ENCODE assay signal across 36 cellular contexts in genomic region chr2:156221703-156222102, GRCh38.
"Had no signal": no experiment of that assay in that cellular context is flagged by ENCODE, and none has a peak within 500 bp of the region (broad histone marks: within the 10 kb centered on the region; RNA-seq: fewer than 3 reads in every experiment).

No MANE protein-coding gene starts in this region.

- H3K4me3 ChIP-seq: adrenal gland, ascending aorta, cardiac muscle cell had no signal

- H3K27ac Mint-ChIP-seq: activated B cell treated with CpG ODN at 0.5 μM for 24 hours; activated CD4-positive, alpha-beta memory T cell treated with anti-CD3 and anti-CD28 coated beads for 36 hours; activated CD4-positive, alpha-beta T cell treated with anti-CD3 and anti-CD28 coated beads, Interleukin-2, amount 10 ng/mL, durations not matched to agents 24 days and 14 days; activated CD8-positive, alpha-beta T cell treated with anti-CD3 and anti-CD28 coated beads for 36 hours; activated naive CD4-positive, alpha-beta T cell treated with anti-CD3 and anti-CD28 coated beads for 36 hours; activated naive CD4-positive, alpha-beta T cell treated with anti-CD3 and anti-CD28 coated beads, Interleukin-2, amount 50 U/mL, for 72 hours; activated naive CD8-positive, alpha-beta T cell treated with anti-CD3 and anti-CD28 coated beads for 36 hours; activated T-cell treated with anti-CD3 and anti-CD28 coated beads, Interleukin-2, amount 50 U/mL, for 72 hours; activated T-helper 1 cell treated with anti-CD3 and anti-CD28 coated beads, Interleukin-12 subunit alpha, Interleukin-12 subunit beta, Interleukin-2, Interleukin-4 antibody, amounts not matched to agents 30 ng/mL and 10 ng/mL and 1 ng/mL, durations not matched to agents 14 hours and 24 hours and 36 hours; activated T-helper 17 cell treated with anti-CD3 and anti-CD28 coated beads, Interleukin-2, amount 50 U/mL, for 72 hours; brain; T-helper 1 cell treated with Interleukin-12 subunit alpha and Interleukin-12 subunit beta and Interleukin-4 antibody, amounts not matched to agents 30 μg/mL and 1 μg/mL, for 36 hours; T-helper 2 cell treated with Interferon-gamma antibody and Interleukin-4, amounts not matched to agents 5 μg/mL and 100 μg/mL, for 36 hours had no signal

- H3K36me3 ChIP-seq: adrenal gland, ascending aorta, cardiac muscle cell had no signal

- H3K4me1 ChIP-seq: adrenal gland, ascending aorta had no signal

- H3K27me3 Mint-ChIP-seq: brain had no signal

- DNase-seq: activated B cell treated with CpG ODN at 0.5 μM for 24 hours; activated CD4-positive, alpha-beta memory T cell treated with anti-CD3 and anti-CD28 coated beads for 36 hours; activated CD4-positive, alpha-beta T cell treated with anti-CD3 and anti-CD28 coated beads for 4 hours; activated CD4-positive, alpha-beta T cell treated with anti-CD3 and anti-CD28 coated beads, Interleukin-2, amount 10 ng/mL, durations not matched to agents 24 days and 14 days; activated CD4-positive, alpha-beta T cell treated with anti-CD3 and anti-CD28 coated beads, Interleukin-2, amount 50 U/mL, for 1 hour; activated CD4-positive, alpha-beta T cell treated with anti-CD3 and anti-CD28 coated beads, Interleukin-2, amount 50 U/mL, for 4 hours; activated CD4-positive, CD25-positive, alpha-beta regulatory T cell treated with anti-CD3 and anti-CD28 coated beads, Interleukin-2, amount 50 U/mL, for 72 hours; activated CD8-positive, alpha-beta memory T cell treated with anti-CD3 and anti-CD28 coated beads, Interleukin-2, amount 50 U/mL, for 4 hours; activated CD8-positive, alpha-beta T cell treated with anti-CD3 and anti-CD28 coated beads for 36 hours; activated effector memory CD4-positive, alpha-beta T cell treated with anti-CD3 and anti-CD28 coated beads, Interleukin-2, amount 50 U/mL, for 16 hours; activated gamma-delta T cell treated with Interleukin-2 at 50 U/mL for 16 hours; activated naive CD4-positive, alpha-beta T cell; activated naive CD4-positive, alpha-beta T cell treated with anti-CD3 and anti-CD28 coated beads for 36 hours; activated naive CD4-positive, alpha-beta T cell treated with anti-CD3 and anti-CD28 coated beads, Interleukin-2, amount 50 U/mL, for 16 hours; activated naive CD8-positive, alpha-beta T cell treated with anti-CD3 and anti-CD28 coated beads for 36 hours; activated T-cell treated with anti-CD3 and anti-CD28 coated beads for 4 hours; activated T-cell treated with anti-CD3 and anti-CD28 coated beads, Interleukin-2, amount 50 U/mL, for 1 hour; activated T-cell treated with anti-CD3 and anti-CD28 coated beads, Interleukin-2, amount 50 U/mL, for 4 hours; activated T-cell treated with anti-CD3 and anti-CD28 coated beads, Interleukin-2, amount 50 U/mL, for 72 hours; adrenal gland; amygdala; anterior cingulate cortex; caudate nucleus; cerebellar nuclear complex; T-helper 2 cell; T-helper 9 cell had no signal

- H3K27me3 ChIP-seq: adrenal gland, ascending aorta, cardiac muscle cell had no signal

- H3K4me3 Mint-ChIP-seq: activated B cell treated with CpG ODN at 0.5 μM for 24 hours; activated CD4-positive, alpha-beta memory T cell treated with anti-CD3 and anti-CD28 coated beads for 36 hours; activated CD4-positive, alpha-beta T cell treated with anti-CD3 and anti-CD28 coated beads, Interleukin-2, amount 10 ng/mL, durations not matched to agents 24 days and 14 days; activated CD8-positive, alpha-beta T cell treated with anti-CD3 and anti-CD28 coated beads for 36 hours; activated naive CD4-positive, alpha-beta T cell treated with anti-CD3 and anti-CD28 coated beads for 36 hours; activated naive CD8-positive, alpha-beta T cell treated with anti-CD3 and anti-CD28 coated beads for 36 hours; activated T-cell treated with anti-CD3 and anti-CD28 coated beads, Interleukin-2, amount 50 U/mL, for 4 hours; activated T-cell treated with anti-CD3 and anti-CD28 coated beads, Interleukin-2, amount 50 U/mL, for 72 hours; activated T-helper 1 cell treated with anti-CD3 and anti-CD28 coated beads, Interleukin-12 subunit alpha, Interleukin-12 subunit beta, Interleukin-2, Interleukin-4 antibody, amounts not matched to agents 30 ng/mL and 10 ng/mL and 1 ng/mL, durations not matched to agents 14 hours and 24 hours and 36 hours; activated T-helper 17 cell treated with anti-CD3 and anti-CD28 coated beads, Interleukin-2, amount 50 U/mL, for 72 hours; brain; central memory CD8-positive, alpha-beta T cell; T-helper 1 cell treated with Interleukin-12 subunit alpha and Interleukin-12 subunit beta and Interleukin-4 antibody, amounts not matched to agents 30 μg/mL and 1 μg/mL, for 36 hours; T-helper 2 cell treated with Interferon-gamma antibody and Interleukin-4, amounts not matched to agents 5 μg/mL and 100 μg/mL, for 36 hours had no signal

- H3K27ac ChIP-seq: adrenal gland, ascending aorta, cardiac muscle cell, VCaP had no signal

- H3K9me3 ChIP-seq: adrenal gland had no signal

- H3K4me1 Mint-ChIP-seq: activated B cell treated with CpG ODN at 0.5 μM for 24 hours; activated CD4-positive, alpha-beta T cell treated with anti-CD3 and anti-CD28 coated beads, Interleukin-2, amount 10 ng/mL, durations not matched to agents 24 days and 14 days; activated naive CD8-positive, alpha-beta T cell treated with anti-CD3 and anti-CD28 coated beads for 36 hours; activated T-helper 17 cell treated with anti-CD3 and anti-CD28 coated beads, Interleukin-2, amount 50 U/mL, for 72 hours; brain; central memory CD8-positive, alpha-beta T cell had no signal
